In the genomic region with DNA sequence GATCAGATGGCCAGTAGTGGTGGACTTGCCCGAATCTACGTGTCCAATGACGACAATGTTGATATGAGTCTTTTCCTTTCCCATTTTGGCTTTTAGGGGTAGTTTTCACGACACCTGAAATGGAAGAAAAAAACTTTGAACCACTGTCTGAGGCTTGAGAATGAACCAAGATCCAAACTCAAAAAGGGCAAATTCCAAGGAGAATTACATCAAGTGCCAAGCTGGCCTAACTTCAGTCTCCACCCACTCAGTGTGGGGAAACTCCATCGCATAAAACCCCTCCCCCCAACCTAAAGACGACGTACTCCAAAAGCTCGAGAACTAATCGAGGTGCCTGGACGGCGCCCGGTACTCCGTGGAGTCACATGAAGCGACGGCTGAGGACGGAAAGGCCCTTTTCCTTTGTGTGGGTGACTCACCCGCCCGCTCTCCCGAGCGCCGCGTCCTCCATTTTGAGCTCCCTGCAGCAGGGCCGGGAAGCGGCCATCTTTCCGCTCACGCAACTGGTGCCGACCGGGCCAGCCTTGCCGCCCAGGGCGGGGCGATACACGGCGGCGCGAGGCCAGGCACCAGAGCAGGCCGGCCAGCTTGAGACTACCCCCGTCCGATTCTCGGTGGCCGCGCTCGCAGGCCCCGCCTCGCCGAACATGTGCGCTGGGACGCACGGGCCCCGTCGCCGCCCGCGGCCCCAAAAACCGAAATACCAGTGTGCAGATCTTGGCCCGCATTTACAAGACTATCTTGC, we compare ENCODE assay signal across 8 cellular contexts. TPM values are rescaled to one million over a fixed set of nuclear protein-coding genes. Genes with fewer than 3 reads are reported as not detected.
DNase-seq lines count a peak whose midpoint lies in the region; ATAC-seq and TF ChIP-seq lines count a peak whose summit lies in the region.

No MANE protein-coding gene starts in this region.

- H3K9me3 Mint-ChIP-seq in activated naive CD4-positive, alpha-beta T cell treated with anti-CD3 and anti-CD28 coated beads for 36 hours, result no peaks in the 10 kb centered on the region

- H3K27me3 Mint-ChIP-seq in activated naive CD4-positive, alpha-beta T cell treated with anti-CD3 and anti-CD28 coated beads for 36 hours (ENCODE audit: low read depth), result peaks cover 4% of the 10 kb centered on the region

- peaks cover 3 to 67% (median 32%) of the 10 kb centered on the region in 3 donors for H3K4me1 ChIP-seq in gastroesophageal sphincter

- peaks cover 50% of the 10 kb centered on the region for H3K36me3 Mint-ChIP-seq in activated naive CD4-positive, alpha-beta T cell treated with anti-CD3 and anti-CD28 coated beads for 36 hours (ENCODE audit: low read depth)

- no peaks in the 10 kb centered on the region for H3K27me3 ChIP-seq in HL-60 (ENCODE audit: insufficient read depth, poor library complexity, severe bottlenecking)
- no peaks in the 10 kb centered on the region for H3K27me3 ChIP-seq in gastroesophageal sphincter

- CTCF ChIA-PET in activated naive CD4-positive, alpha-beta T cell treated with anti-CD3 and anti-CD28 coated beads for 36 hours (lab: Charles Lee), result interaction anchor here (0.7 to 1.9 kb wide), 3 partner anchors 59 to 132 kb away, joined by 3 to 5 read pairs (median 3); a partner anchor contains a TSS

- H3K36me3 ChIP-seq in SK-N-MC (ENCODE audit: insufficient read depth, low read length) (peaks cover 55% of the 10 kb centered on the region), gastroesophageal sphincter (peaks cover 0 to 44% of the 10 kb centered on the region in 2 donors)

- H3K4me3 ChIP-seq in HL-60 (replicated peaks; ENCODE audit: insufficient read depth, low read length), result peak overlapping the region; percentile 80
- H3K4me3 ChIP-seq in SK-N-MC, result peak overlapping the region; percentile 99
- H3K4me3 ChIP-seq in gastroesophageal sphincter, result peak overlapping the region; percentile 84 to 92

- 0% methylated on average over 3 to 4 of the region's 55 CpGs for WGBS in gastroesophageal sphincter (ENCODE audit: low coverage in 1 of 2), 2 donors

- ATAC-seq in gastroesophageal sphincter, result peak; percentile 43
- no peak for ATAC-seq in HG03565 (IDR thresholded peaks at IDR 0.05; ENCODE audit: unreplicated experiment)

- TF ChIP-seq POLR2A in gastroesophageal sphincter (IDR thresholded peaks at IDR 0.05), result peak; percentile 24 to 28

- H3K27ac Mint-ChIP-seq in activated naive CD4-positive, alpha-beta T cell treated with anti-CD3 and anti-CD28 coated beads for 36 hours, result peak overlapping the region; percentile 99

- H3K27ac ChIP-seq in HL-60 (replicated peaks) (peak overlapping the region; percentile 98), SK-N-MC (peak overlapping the region; percentile 99), gastroesophageal sphincter (peak overlapping the region; percentile 96 to 100 (median 98))

- TF ChIP-seq CTCF in HL-60 (IDR thresholded peaks at IDR 0.05; ENCODE audit: insufficient read depth, low read length) (no peak), gastroesophageal sphincter (IDR thresholded peaks at IDR 0.05) (no peak)

- DNase-seq in DMS153 treated with DMSO at 0.1 percent for 48 hours (lab: John Stamatoyannopoulos, UW; ENCODE audit: unreplicated experiment), result peak; percentile 35
- peak; percentile 70 to 81 for DNase-seq in HL-60 (ENCODE audit: low read depth in 1 of 2, low spot score in 1 of 2)
- no peak for DNase-seq in SK-N-MC (ENCODE audit: low read depth, low spot score)
- peak; percentile 89 for DNase-seq in activated naive CD4-positive, alpha-beta T cell treated with anti-CD3 and anti-CD28 coated beads for 36 hours
- peak; percentile 43 for DNase-seq in non-pigmented ciliary epithelial cell (ENCODE audit: low read depth)
- peak; percentile 55 for DNase-seq in stromal cell of bone marrow (ENCODE audit: low read depth)

- H3K4me1 Mint-ChIP-seq in activated naive CD4-positive, alpha-beta T cell treated with anti-CD3 and anti-CD28 coated beads for 36 hours (ENCODE audit: low read depth), result peaks cover 35% of the 10 kb centered on the region

- intact Hi-C loops in activated naive CD4-positive, alpha-beta T cell treated with anti-CD3 and anti-CD28 coated beads for 36 hours (cut with micrococcal nuclease), result loop anchor here (2.0 to 5.0 kb wide), 3 partner anchors 203 to 1765 kb away; a partner anchor contains a TSS

- peak overlapping the region; percentile 100 for H3K9ac ChIP-seq in SK-N-MC (ENCODE audit: insufficient read length)

- H3K9me3 ChIP-seq in SK-N-MC (ENCODE audit: low read depth, low read length) (peaks cover 13% of the 10 kb centered on the region; the same call in 1 of the 2 replicates), gastroesophageal sphincter (no peaks in the 10 kb centered on the region)

- peak overlapping the region; percentile 93 for H3K4me3 Mint-ChIP-seq in activated naive CD4-positive, alpha-beta T cell treated with anti-CD3 and anti-CD28 coated beads for 36 hours

- TF ChIP-seq EP300 in gastroesophageal sphincter (IDR thresholded peaks at IDR 0.05), result no peak

RNA-seq across cellular contexts. Expression of a gene that starts 0.7 kb away (rescaled TPM):
- over 10,000 TPM; 18,342 to 18,732 TPM for total RNA-seq in activated naive CD4-positive, alpha-beta T cell treated with anti-CD3 and anti-CD28 coated beads for 36 hours
- over 10,000 TPM in 2 of 4 donors, 1,000 to 10,000 TPM in 2; 7,131 to 12,070 (median 10,987) TPM for total RNA-seq in gastroesophageal sphincter

RNA-seq across cellular contexts. Expression of a gene that starts 58.6 kb away (rescaled TPM):
- total RNA-seq in activated naive CD4-positive, alpha-beta T cell treated with anti-CD3 and anti-CD28 coated beads for 36 hours, result 10 to 100 TPM; 38.7 to 47.1 TPM
- total RNA-seq in gastroesophageal sphincter, result 10 to 100 TPM; 25.2 to 30.3 (median 29.4) TPM
